In genomic region chr14:77208266-77208978, GRCh38 we compare ENCODE assay signal across 8 cellular contexts. TPM values are rescaled to one million over a fixed set of nuclear protein-coding genes. Genes with fewer than 3 reads are reported as not detected.
A peak's percentile ranks its signal among the peaks of the same experiment; 100 is the strongest.
DNase-seq lines count a peak whose midpoint lies in the region; ATAC-seq and TF ChIP-seq lines count a peak whose summit lies in the region.

No MANE protein-coding gene starts in this region.

- DNase-seq in AG08395 (ENCODE audit: low spot score) = peak; percentile 85
- peak; percentile 69 for DNase-seq in HEK293T (ENCODE audit: extremely low spot score)
- peak; percentile 76 for DNase-seq in RWPE1 (ENCODE audit: low spot score)
- peak; percentile 78 for DNase-seq in activated naive CD8-positive, alpha-beta T cell treated with anti-CD3 and anti-CD28 coated beads, Interleukin-2, amount 10 ng/mL, durations not matched to agents 7 days and 5 days
- peak; percentile 79 for DNase-seq in left cardiac atrium
- peak; percentile 10 for DNase-seq in skeletal muscle cell (ENCODE audit: low read depth)

- peak; percentile 54 for ATAC-seq in activated naive CD8-positive, alpha-beta T cell treated with anti-CD3 and anti-CD28 coated beads, Interleukin-2, amount 10 ng/mL, durations not matched to agents 7 days and 5 days (ENCODE audit: low read depth)
- peak; percentile 85 to 92 for ATAC-seq in left cardiac atrium
- ATAC-seq in stimulated activated memory B cell treated with anti-CD40 and anti-IgM and Interleukin-4, amounts not matched to agents 10 μg/mL and 1 μg/mL and 100 μg/mL, for 72 hours = no peak
- no peak for ATAC-seq in HG03354 (IDR thresholded peaks at IDR 0.05; ENCODE audit: poor library complexity, severe bottlenecking, unreplicated experiment)

- no peaks in the 10 kb centered on the region for H3K4me1 Mint-ChIP-seq in activated naive CD8-positive, alpha-beta T cell treated with anti-CD3 and anti-CD28 coated beads, Interleukin-2, amount 10 ng/mL, durations not matched to agents 7 days and 5 days
- H3K4me1 Mint-ChIP-seq in stimulated activated memory B cell treated with anti-CD40 and anti-IgM and Interleukin-4, amounts not matched to agents 10 μg/mL and 1 μg/mL and 100 μg/mL, for 72 hours = peaks cover 4% of the 10 kb centered on the region

- POLR2A ChIA-PET in HEK293T (lab: Yijun Ruan, JAX) (no interaction called here), RWPE1 (lab: Yijun Ruan, JAX; ENCODE audit: low non-redundant PET) (no interaction called here)
- POLR2A ChIA-PET in activated naive CD8-positive, alpha-beta T cell treated with anti-CD3 and anti-CD28 coated beads, Interleukin-2, amount 10 ng/mL, durations not matched to agents 7 days and 5 days (lab: Charles Lee) = no interaction called here

- H3K36me3 Mint-ChIP-seq in activated naive CD8-positive, alpha-beta T cell treated with anti-CD3 and anti-CD28 coated beads, Interleukin-2, amount 10 ng/mL, durations not matched to agents 7 days and 5 days = no peaks in the 10 kb centered on the region
- no peaks in the 10 kb centered on the region for H3K36me3 Mint-ChIP-seq in stimulated activated memory B cell treated with anti-CD40 and anti-IgM and Interleukin-4, amounts not matched to agents 10 μg/mL and 1 μg/mL and 100 μg/mL, for 72 hours

- no peak overlapping the region for H3K4me3 Mint-ChIP-seq in activated naive CD8-positive, alpha-beta T cell treated with anti-CD3 and anti-CD28 coated beads, Interleukin-2, amount 10 ng/mL, durations not matched to agents 7 days and 5 days
- H3K4me3 Mint-ChIP-seq in stimulated activated memory B cell treated with anti-CD40 and anti-IgM and Interleukin-4, amounts not matched to agents 10 μg/mL and 1 μg/mL and 100 μg/mL, for 72 hours = no peak overlapping the region

- no peak overlapping the region for H3K4me3 ChIP-seq in skeletal muscle cell (ENCODE audit: low read depth, low read length)

- no peaks in the 10 kb centered on the region for H3K9me3 Mint-ChIP-seq in activated naive CD8-positive, alpha-beta T cell treated with anti-CD3 and anti-CD28 coated beads, Interleukin-2, amount 10 ng/mL, durations not matched to agents 7 days and 5 days
- no peaks in the 10 kb centered on the region for H3K9me3 Mint-ChIP-seq in stimulated activated memory B cell treated with anti-CD40 and anti-IgM and Interleukin-4, amounts not matched to agents 10 μg/mL and 1 μg/mL and 100 μg/mL, for 72 hours

- no peak overlapping the region for H3K27ac ChIP-seq in RWPE1

- H3K27ac Mint-ChIP-seq in activated naive CD8-positive, alpha-beta T cell treated with anti-CD3 and anti-CD28 coated beads, Interleukin-2, amount 10 ng/mL, durations not matched to agents 7 days and 5 days = no peak overlapping the region
- no peak overlapping the region for H3K27ac Mint-ChIP-seq in stimulated activated memory B cell treated with anti-CD40 and anti-IgM and Interleukin-4, amounts not matched to agents 10 μg/mL and 1 μg/mL and 100 μg/mL, for 72 hours

- no peak for TF ChIP-seq CTCF in RWPE1 (conservative IDR thresholded peaks at IDR 0.05; ENCODE audit: low read depth)

- H3K27me3 Mint-ChIP-seq in activated naive CD8-positive, alpha-beta T cell treated with anti-CD3 and anti-CD28 coated beads, Interleukin-2, amount 10 ng/mL, durations not matched to agents 7 days and 5 days = no peaks in the 10 kb centered on the region
- H3K27me3 Mint-ChIP-seq in stimulated activated memory B cell treated with anti-CD40 and anti-IgM and Interleukin-4, amounts not matched to agents 10 μg/mL and 1 μg/mL and 100 μg/mL, for 72 hours = peaks cover 11% of the 10 kb centered on the region

- CTCF ChIA-PET in HEK293T (lab: Yijun Ruan, JAX) (interaction anchor here (0.5 to 0.9 kb wide), 2 partner anchors 12 to 499 kb away, joined by 3 read pairs; no protein-coding TSS in a partner anchor), RWPE1 (lab: Yijun Ruan, JAX) (interaction anchor here (0.6 kb wide), 1 partner anchor 57 kb away, joined by 6 read pairs; no protein-coding TSS in a partner anchor)

- intact Hi-C loops in left cardiac atrium (cut with DNase I) = no loop called here

TF ChIP-seq in HEK293T, 16 proteins besides CTCF, POLR2A, EP300 and RAD21:
- no peak for TF ChIP-seq ELF4 (IDR thresholded peaks at IDR 0.05)
- no peak for TF ChIP-seq ZNF384 (IDR thresholded peaks at IDR 0.05)
- no peak for TF ChIP-seq HDGF (IDR thresholded peaks at IDR 0.05; ENCODE audit: borderline replicate concordance)
- no peak for TF ChIP-seq PKNOX1 (IDR thresholded peaks at IDR 0.05)
- no peak for TF ChIP-seq FOXA1 (IDR thresholded peaks at IDR 0.05)
- no peak for TF ChIP-seq BHLHE40 (IDR thresholded peaks at IDR 0.05; ENCODE audit: borderline replicate concordance)
- TF ChIP-seq CTBP1 (IDR thresholded peaks at IDR 0.05; ENCODE audit: borderline replicate concordance) = no peak
- TF ChIP-seq FOXM1 (IDR thresholded peaks at IDR 0.05; ENCODE audit: borderline replicate concordance) = no peak
- TF ChIP-seq LEF1 (IDR thresholded peaks at IDR 0.05; ENCODE audit: borderline replicate concordance) = no peak
- no peak for TF ChIP-seq FOXK2 (IDR thresholded peaks at IDR 0.05)
- TF ChIP-seq L3MBTL2 (conservative IDR thresholded peaks at IDR 0.05) = no peak
- no peak for TF ChIP-seq NFRKB (IDR thresholded peaks at IDR 0.05)
- no peak for TF ChIP-seq ARNT (IDR thresholded peaks at IDR 0.05)
- TF ChIP-seq TARDBP (IDR thresholded peaks at IDR 0.05) = no peak
- TF ChIP-seq SP1 (IDR thresholded peaks at IDR 0.05) = no peak
- TF ChIP-seq SUZ12 (IDR thresholded peaks at IDR 0.05) = no peak

RNA-seq across cellular contexts. Expression of gene TMEM63C, which starts 26.8 kb away (rescaled TPM):
- total RNA-seq in activated naive CD8-positive, alpha-beta T cell treated with anti-CD3 and anti-CD28 coated beads, Interleukin-2, amount 10 ng/mL, durations not matched to agents 7 days and 5 days = 1 to 10 TPM in 1 of 2 experiments, under 1 TPM in 1; 0.48 to 1.4 TPM
- not detected for total RNA-seq in left cardiac atrium

Comparison
In these comparisons a context has a peak if more than half of its experiments do, and no peak if none do; other contexts are left out.
1. DNase-seq: peak in every context shown above with its lines; median percentile 85 in AG08395; 79 in left cardiac atrium; 78 in activated naive CD8-positive, alpha-beta T cell treated with anti-CD3 and anti-CD28 coated beads, Interleukin-2, amount 10 ng/mL, durations not matched to agents 7 days and 5 days; 76 in RWPE1; 69 in HEK293T; 10 in skeletal muscle cell.
2. ATAC-seq: peak in activated naive CD8-positive, alpha-beta T cell treated with anti-CD3 and anti-CD28 coated beads, Interleukin-2, amount 10 ng/mL, durations not matched to agents 7 days and 5 days (single experiment) and left cardiac atrium (2 of 2); none in stimulated activated memory B cell treated with anti-CD40 and anti-IgM and Interleukin-4, amounts not matched to agents 10 μg/mL and 1 μg/mL and 100 μg/mL, for 72 hours (single experiment) and HG03354 (single experiment).